9 cellular contexts compared by ENCODE assay signal in the genomic region with DNA sequence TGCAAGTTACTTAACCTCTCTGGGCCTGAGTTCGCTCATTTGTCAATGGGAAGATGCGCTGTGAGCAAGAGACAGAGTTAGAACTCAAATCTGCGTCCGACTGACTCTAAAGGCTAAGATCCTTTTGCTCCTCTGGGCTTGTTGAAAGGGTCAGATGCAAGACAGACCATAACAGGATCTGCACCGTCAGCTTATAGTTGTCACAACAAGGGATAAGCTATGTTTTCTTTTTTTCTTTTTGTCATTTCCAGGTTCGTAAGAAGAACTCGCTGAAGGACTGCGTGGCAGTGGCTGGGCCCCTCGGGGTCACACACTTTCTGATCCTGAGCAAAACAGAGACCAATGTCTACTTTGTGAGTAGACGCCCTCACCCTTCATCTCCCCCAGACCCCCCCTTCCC. TPM values are rescaled to one million over a fixed set of nuclear protein-coding genes. Genes with fewer than 3 reads are reported as not detected.
DNase-seq lines count a peak whose midpoint lies in the region; ATAC-seq and TF ChIP-seq lines count a peak whose summit lies in the region.
"Had no signal": no experiment of that assay in that cellular context is flagged by ENCODE, and none has a peak within 500 bp of the region (broad histone marks: within the 10 kb centered on the region; RNA-seq: fewer than 3 reads in every experiment).

No MANE protein-coding gene starts in this region.

- H2BK120ac ChIP-seq in trophoblast cell (ENCODE audit: insufficient read depth, low read length, poor library complexity) = no peak overlapping the region

- H3K9me3 ChIP-seq in DOHH2 (ENCODE audit: control insufficient read depth, insufficient read depth, low read length) (no peaks in the 10 kb centered on the region), Panc1 (ENCODE audit: control insufficient read depth, insufficient read depth, low read depth, low read length) (no peaks in the 10 kb centered on the region), esophagus (ENCODE audit: control insufficient read depth in 2 of 2, insufficient read depth in 1 of 2, low read depth in 1 of 2, low read length in 1 of 2) (no peaks in the 10 kb centered on the region), trophoblast cell (ENCODE audit: insufficient read depth, low read depth, low read length) (no peaks in the 10 kb centered on the region)

- no peak overlapping the region for H3K23ac ChIP-seq in trophoblast cell (ENCODE audit: low read length)

- H3K4ac ChIP-seq in trophoblast cell (ENCODE audit: low read depth, low read length) = peak overlapping the region; percentile 90

- H3K27me3 ChIP-seq in DOHH2 (ENCODE audit: control insufficient read depth, low read length) = no peaks in the 10 kb centered on the region
- no peaks in the 10 kb centered on the region for H3K27me3 ChIP-seq in Panc1 (ENCODE audit: control insufficient read depth, insufficient read depth, low read length)
- no peaks in the 10 kb centered on the region for H3K27me3 ChIP-seq in esophagus (ENCODE audit: control insufficient read depth in 1 of 2, insufficient read depth in 2 of 2, low read length in 2 of 2)
- no peaks in the 10 kb centered on the region for H3K27me3 ChIP-seq in trophoblast cell (ENCODE audit: insufficient read depth, low read length)

- H4K20me1 ChIP-seq in DOHH2 (ENCODE audit: control insufficient read depth, insufficient read depth, low read depth, low read length) = no peaks in the 10 kb centered on the region

- H4K12ac ChIP-seq in trophoblast cell (ENCODE audit: low read depth, low read length) = no peak overlapping the region

- DNase-seq in Panc1 (ENCODE audit: low read depth, low spot score) (no peak), trophoblast cell (no peak), NCI-H2227 (lab: John Stamatoyannopoulos, UW; ENCODE audit: unreplicated experiment) (no peak)
- no peak for DNase-seq in activated CD4-positive, alpha-beta T cell treated with anti-CD3 and anti-CD28 coated beads, Interleukin-2, amount 50 U/mL, for 4 hours
- DNase-seq: NCI-H2107 had no signal

- no peaks in the 10 kb centered on the region for H3K9me2 ChIP-seq in DOHH2 (replicated peaks; ENCODE audit: control insufficient read depth, low read length)

- H2AFZ ChIP-seq in trophoblast cell (ENCODE audit: insufficient read depth, low read length, poor library complexity) = no peak overlapping the region

- H3K18ac ChIP-seq in trophoblast cell (ENCODE audit: low read length) = no peak overlapping the region

- H3F3A ChIP-seq in DOHH2 (ENCODE audit: control insufficient read depth, insufficient read depth) = peaks cover 67% of the 10 kb centered on the region

- no peak overlapping the region for H2BK5ac ChIP-seq in trophoblast cell (ENCODE audit: low read depth, low read length, poor library complexity)

- H3K4me2 ChIP-seq in DOHH2 (ENCODE audit: low read length) (peak overlapping the region; percentile 77), trophoblast cell (ENCODE audit: low read length) (peak overlapping the region; percentile 72)

- H3K36me3 ChIP-seq in DOHH2 (ENCODE audit: control insufficient read depth, low read length) = peaks cover 55% of the 10 kb centered on the region
- peaks cover 14% of the 10 kb centered on the region for H3K36me3 ChIP-seq in Panc1 (ENCODE audit: control insufficient read depth, insufficient read depth, low read length)
- peaks cover 11 to 38% of the 10 kb centered on the region in 2 donors for H3K36me3 ChIP-seq in esophagus (ENCODE audit: control insufficient read depth in 2 of 2, insufficient read depth in 2 of 2, low read length in 1 of 2)
- H3K36me3 ChIP-seq in trophoblast cell (ENCODE audit: control insufficient read depth in 1 of 2, insufficient read depth in 2 of 2, low read length in 2 of 2) = peaks cover 35 to 42% of the 10 kb centered on the region in 2 experiments

- H2AK5ac ChIP-seq in trophoblast cell (ENCODE audit: low read length) = no peak overlapping the region

- POLR2A ChIA-PET in Panc1 (lab: Charles Lee) = interaction anchor here (0.6 kb wide), 1 partner anchor 176 kb away, joined by 5 read pairs; no protein-coding TSS in a partner anchor

- H3K79me2 ChIP-seq in DOHH2 (ENCODE audit: control insufficient read depth, low read length) (peaks cover 45% of the 10 kb centered on the region), trophoblast cell (ENCODE audit: control insufficient read depth, insufficient read depth, low read length, poor library complexity) (peaks cover 9% of the 10 kb centered on the region)

- no peak for ATAC-seq in Panc1
- no peak for ATAC-seq in GM19397 (IDR thresholded peaks at IDR 0.05; ENCODE audit: unreplicated experiment)
- ATAC-seq in GM19463 (IDR thresholded peaks at IDR 0.05; ENCODE audit: unreplicated experiment) = no peak

- in situ Hi-C loops in Panc1 (cut with HindIII; ENCODE audit: low pct_unique_long_range_greater_than_20kb, low sequenced_read_pairs) = no loop called here

- H3K79me1 ChIP-seq in trophoblast cell (ENCODE audit: low read length) = peaks cover 3% of the 10 kb centered on the region

- CTCF ChIA-PET in Panc1 (lab: Charles Lee) = no interaction called here

- H4K8ac ChIP-seq in trophoblast cell (ENCODE audit: low read depth, low read length) = peak overlapping the region; percentile 76

- H3K4me1 ChIP-seq in DOHH2 (ENCODE audit: control insufficient read depth, low read length) (peaks cover 84% of the 10 kb centered on the region), Panc1 (ENCODE audit: control insufficient read depth, insufficient read depth, low read length) (peaks cover 7% of the 10 kb centered on the region), esophagus (ENCODE audit: control insufficient read depth in 2 of 2, insufficient read depth in 2 of 2, low read length in 1 of 2) (peaks cover 0 to 11% of the 10 kb centered on the region in 2 donors), trophoblast cell (ENCODE audit: control insufficient read depth in 1 of 2, insufficient read depth in 2 of 2, low read length in 2 of 2) (peaks cover 0 to 11% of the 10 kb centered on the region in 2 experiments)

- intact Hi-C loops in Panc1 (cut with micrococcal nuclease; ENCODE audit: unreplicated experiment) = no loop called here

- H3K27ac ChIP-seq in DOHH2 (ENCODE audit: low read depth, low read length) = peak overlapping the region; percentile 96
- peak overlapping the region; percentile 90 for H3K27ac ChIP-seq in Panc1 (ENCODE audit: low read length)
- no peak overlapping the region for H3K27ac ChIP-seq in esophagus (ENCODE audit: low read depth in 2 of 2, low read length in 1 of 2)
- no peak overlapping the region for H3K27ac ChIP-seq in trophoblast cell (ENCODE audit: low read depth, low read length)

- no peak overlapping the region for H3K14ac ChIP-seq in trophoblast cell (ENCODE audit: low read length)

- BruUV-seq in Panc1 (replicated peaks; lab: Mats Ljungman, UMichigan) = no TSS peak

- no peak overlapping the region for H4K91ac ChIP-seq in trophoblast cell (ENCODE audit: low read depth, low read length)

- WGBS in esophagus, 2 donors = 70 to 71% methylated on average over 10 of the region's 10 CpGs
- no CpG with 5 or more reads among the region's 10 CpGs for WGBS in trophoblast cell (ENCODE audit: extremely low coverage, insufficient coverage, insufficient read length)

- H2BK12ac ChIP-seq in trophoblast cell (ENCODE audit: low read length) = no peak overlapping the region

- peak overlapping the region; percentile 57 for H3K9ac ChIP-seq in trophoblast cell (ENCODE audit: low read length)

- H3K4me3 ChIP-seq in DOHH2 (ENCODE audit: low read length) (peak overlapping the region; percentile 86), Panc1 (ENCODE audit: low read depth in 2 of 2, low read length in 2 of 2) (peak overlapping the region; percentile 82 to 94), esophagus (ENCODE audit: low read depth in 1 of 2, low read length in 2 of 2) (peak overlapping the region; percentile 80 to 81), trophoblast cell (ENCODE audit: low read depth, low read length) (no peak overlapping the region)

- TF ChIP-seq CTCF in DOHH2 (IDR thresholded peaks at IDR 0.05; ENCODE audit: low read depth, low read length, poor library complexity, severe bottlenecking) (no peak), Panc1 (IDR thresholded peaks at IDR 0.05) (no peak)

RNA-seq across cellular contexts. Expression of gene PPAN, which starts 1.1 kb away (rescaled TPM):
- 63.3 TPM for total RNA-seq in Panc1 (2021; ENCODE audit: unreplicated experiment)
- 72.0 TPM for polyA plus RNA-seq in Panc1 (2012; ENCODE audit: insufficient read length)
- 10 to 100 TPM; 41.6 to 64.7 TPM for polyA plus RNA-seq in esophagus
- 31.7 and 31.9 TPM in 2 replicates for polyA plus RNA-seq in trophoblast cell (2013)

RNA-seq across cellular contexts. Expression of gene P2RY11, which starts 4.2 kb away (rescaled TPM):
- 12.5 TPM for total RNA-seq in Panc1 (2021; ENCODE audit: unreplicated experiment)
- polyA plus RNA-seq in Panc1 (2012; ENCODE audit: insufficient read length) = 18.5 TPM
- polyA plus RNA-seq in esophagus = 10 to 100 TPM in 1 of 2 donors, 1 to 10 TPM in 1; 6.6 to 12.8 TPM
- 4.1 and 4.5 TPM in 2 replicates for polyA plus RNA-seq in trophoblast cell (2013)

RNA-seq across cellular contexts. Expression of gene ANGPTL6, which starts 4.8 kb away (rescaled TPM):
- 0.74 TPM for total RNA-seq in Panc1 (2021; ENCODE audit: unreplicated experiment)
- 0.87 TPM for polyA plus RNA-seq in Panc1 (2012; ENCODE audit: insufficient read length)
- under 1 TPM; 0.28 to 0.47 TPM for polyA plus RNA-seq in esophagus
- 0.04 TPM in 1 of 2 replicates, not detected in the other for polyA plus RNA-seq in trophoblast cell (2013)

RNA-seq across cellular contexts. Expression of gene EIF3G, which starts 12.4 kb away (rescaled TPM):
- total RNA-seq in Panc1 (2021; ENCODE audit: unreplicated experiment) = 233 TPM
- 320 TPM for polyA plus RNA-seq in Panc1 (2012; ENCODE audit: insufficient read length)
- polyA plus RNA-seq in esophagus = 100 to 1,000 TPM in 1 of 2 donors, 10 to 100 TPM in 1; 85.4 to 163 TPM
- 186 and 187 TPM in 2 replicates for polyA plus RNA-seq in trophoblast cell (2013)

RNA-seq across cellular contexts. Expression of gene SHFL, which starts 21.1 kb away (rescaled TPM):
- 17.4 TPM for total RNA-seq in Panc1 (2021; ENCODE audit: unreplicated experiment)
- polyA plus RNA-seq in Panc1 (2012; ENCODE audit: insufficient read length) = 21.7 TPM
- 10 to 100 TPM; 15.7 to 22.9 TPM for polyA plus RNA-seq in esophagus
- 1.2 and 1.3 TPM in 2 replicates for polyA plus RNA-seq in trophoblast cell (2013)

Comparison
In these comparisons a context has a peak if more than half of its experiments do, and no peak if none do; other contexts are left out.
1. H3K27ac ChIP-seq: peak in DOHH2 (single experiment) and Panc1 (single experiment); none in esophagus (0 of 2) and trophoblast cell (single experiment).